In the genomic region with DNA sequence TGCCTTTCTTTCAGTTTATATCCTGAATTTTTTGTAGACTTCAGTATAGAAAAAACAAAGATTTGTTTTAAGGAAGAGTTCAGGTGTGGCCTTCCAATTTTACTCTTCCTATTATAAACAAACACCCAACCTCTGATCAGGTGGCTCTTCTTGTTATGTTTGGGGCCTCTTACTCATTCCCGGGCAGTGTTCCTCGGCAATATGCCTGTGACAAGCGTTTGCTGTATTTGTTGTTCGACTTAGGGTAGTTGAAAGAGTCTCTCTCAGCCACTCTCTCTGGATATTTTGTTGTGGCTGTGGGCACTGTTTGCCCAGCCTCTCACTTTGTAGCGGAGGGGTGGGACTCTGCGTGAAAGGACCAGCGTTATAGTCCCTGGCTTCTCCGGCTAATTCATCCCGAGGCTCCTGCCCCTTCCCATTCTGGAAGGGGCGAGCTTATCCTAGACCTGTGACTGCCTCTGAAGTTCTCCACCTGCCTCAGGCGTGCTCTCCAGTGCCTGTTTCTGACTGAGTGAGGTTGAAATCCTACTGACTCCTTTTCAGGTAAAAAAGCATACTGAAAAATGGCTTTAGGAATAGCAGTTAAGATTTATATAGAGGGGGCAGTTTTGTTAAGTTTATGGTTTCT, we compare ENCODE assay signal across 25 cellular contexts.
DNase-seq lines count a peak whose midpoint lies in the region; ATAC-seq, FAIRE-seq and TF ChIP-seq lines count a peak whose summit lies in the region.
"Had no signal": no experiment of that assay in that cellular context is flagged by ENCODE, and none has a peak within 500 bp of the region (broad histone marks: within the 10 kb centered on the region; RNA-seq: fewer than 3 reads in every experiment).

No MANE protein-coding gene starts in this region.

- intact Hi-C loops in Right ventricle myocardium inferior (cut with DNase I), result no loop called here
- intact Hi-C loops in cardiac septum (cut with DNase I), result loop anchor here (5.0 kb wide), 1 partner anchor 99 kb away; the partner anchor contains the start of gene PLCB4
- intact Hi-C loops in kidney (cut with DNase I), result no loop called here

- H3K4me1 ChIP-seq in kidney (ENCODE audit: control insufficient read depth in 1 of 2, insufficient read depth in 1 of 2, low read depth in 1 of 2, low read length in 2 of 2), result peaks cover 0 to 1% of the 10 kb centered on the region in 2 donors
- H3K4me1 ChIP-seq: uterus had no signal

- no peaks in the 10 kb centered on the region for H3K9me3 ChIP-seq in kidney (ENCODE audit: control insufficient read depth in 1 of 2, low read length in 2 of 2)
- H3K9me3 ChIP-seq: uterus had no signal

- no peak for FAIRE-seq in bronchial epithelial cell (lab: Jason Lieb, UNC)
- FAIRE-seq in kidney (lab: Jason Lieb, UNC), result no peak

- H3K9me3 Mint-ChIP-seq in type B pancreatic cell, result no peaks in the 10 kb centered on the region
- H3K9me3 Mint-ChIP-seq: activated CD8-positive, alpha-beta T cell treated with anti-CD3 and anti-CD28 coated beads for 36 hours; activated naive CD8-positive, alpha-beta T cell treated with anti-CD3 and anti-CD28 coated beads, Interleukin-2, amount 50 U/mL, for 24 hours; CD8-positive, alpha-beta T cell had no signal

- no peak overlapping the region for H3K9ac ChIP-seq in kidney (ENCODE audit: low read length in 2 of 2)

- peak overlapping the region; percentile 13 for H3K4me3 Mint-ChIP-seq in type B pancreatic cell
- H3K4me3 Mint-ChIP-seq: activated CD8-positive, alpha-beta T cell treated with anti-CD3 and anti-CD28 coated beads for 36 hours; activated naive CD8-positive, alpha-beta T cell treated with anti-CD3 and anti-CD28 coated beads, Interleukin-2, amount 50 U/mL, for 24 hours; CD8-positive, alpha-beta T cell; naive thymus-derived CD4-positive, alpha-beta T cell had no signal

- no peaks in the 10 kb centered on the region for H3K27me3 Mint-ChIP-seq in type B pancreatic cell
- H3K27me3 Mint-ChIP-seq: activated CD8-positive, alpha-beta T cell treated with anti-CD3 and anti-CD28 coated beads for 36 hours; activated naive CD8-positive, alpha-beta T cell treated with anti-CD3 and anti-CD28 coated beads, Interleukin-2, amount 50 U/mL, for 24 hours; naive thymus-derived CD4-positive, alpha-beta T cell had no signal

- H3K27ac Mint-ChIP-seq in type B pancreatic cell, result peak overlapping the region; percentile 39
- H3K27ac Mint-ChIP-seq: activated CD8-positive, alpha-beta T cell treated with anti-CD3 and anti-CD28 coated beads for 36 hours; activated naive CD8-positive, alpha-beta T cell treated with anti-CD3 and anti-CD28 coated beads, Interleukin-2, amount 50 U/mL, for 24 hours; CD8-positive, alpha-beta T cell; naive thymus-derived CD4-positive, alpha-beta T cell had no signal

- TF ChIP-seq CTCF in bronchial epithelial cell (IDR thresholded peaks at IDR 0.05; ENCODE audit: insufficient read depth, low read length, severe bottlenecking) (no peak), kidney (IDR thresholded peaks at IDR 0.05; ENCODE audit: borderline replicate concordance, extremely low read depth, insufficient read depth) (no peak), type B pancreatic cell (conservative IDR thresholded peaks at IDR 0.05) (no peak)

- H3K4me3 ChIP-seq in bronchial epithelial cell (ENCODE audit: low read depth, low read length) (no peak overlapping the region), kidney (ENCODE audit: low read length in 2 of 2) (no peak overlapping the region)
- H3K4me3 ChIP-seq: cardiac muscle cell, uterus had no signal

- ATAC-seq in Right ventricle myocardium inferior (peak; percentile 50), GM19467 (IDR thresholded peaks at IDR 0.05; ENCODE audit: unreplicated experiment) (no peak), HG03108 (IDR thresholded peaks at IDR 0.05; ENCODE audit: unreplicated experiment) (no peak), HG02623 (IDR thresholded peaks at IDR 0.05; ENCODE audit: unreplicated experiment) (no peak)
- ATAC-seq: activated CD8-positive, alpha-beta T cell treated with anti-CD3 and anti-CD28 coated beads for 36 hours; activated naive CD8-positive, alpha-beta T cell treated with anti-CD3 and anti-CD28 coated beads, Interleukin-2, amount 50 U/mL, for 24 hours; CD8-positive, alpha-beta T cell; left lobe of liver; naive thymus-derived CD4-positive, alpha-beta T cell; PC-3 had no signal

- peaks cover 7% of the 10 kb centered on the region for H3K4me1 Mint-ChIP-seq in type B pancreatic cell (ENCODE audit: unreplicated experiment)
- H3K4me1 Mint-ChIP-seq: activated naive CD8-positive, alpha-beta T cell treated with anti-CD3 and anti-CD28 coated beads, Interleukin-2, amount 50 U/mL, for 24 hours; naive thymus-derived CD4-positive, alpha-beta T cell had no signal

- no peak overlapping the region for H3K27ac ChIP-seq in kidney (ENCODE audit: low read depth in 2 of 2, low read length in 2 of 2)
- H3K27ac ChIP-seq: cardiac muscle cell, HL-60, uterus had no signal

- H3K36me3 ChIP-seq in bronchial epithelial cell (ENCODE audit: control insufficient read depth, insufficient read depth, low read length) (no peaks in the 10 kb centered on the region), kidney (ENCODE audit: control insufficient read depth in 1 of 2, insufficient read depth in 2 of 2, low read length in 2 of 2) (no peaks in the 10 kb centered on the region)
- H3K36me3 ChIP-seq: cardiac muscle cell, uterus had no signal

- no peaks in the 10 kb centered on the region for H3K27me3 ChIP-seq in bronchial epithelial cell (ENCODE audit: control insufficient read depth, insufficient read depth, low read length)
- H3K27me3 ChIP-seq: cardiac muscle cell, uterus had no signal

- H3K36me3 Mint-ChIP-seq in type B pancreatic cell, result no peaks in the 10 kb centered on the region
- H3K36me3 Mint-ChIP-seq: CD8-positive, alpha-beta T cell; naive thymus-derived CD4-positive, alpha-beta T cell had no signal

- DNase-seq in Right ventricle myocardium inferior (ENCODE audit: missing footprints) (no peak), cardiac septum (ENCODE audit: low spot score) (no peak), bronchial epithelial cell (ENCODE audit: low read depth) (peak; percentile 9), kidney (peak; percentile 37), type B pancreatic cell (ENCODE audit: extremely low spot score, unreplicated experiment) (no peak)
- DNase-seq: ACHN; activated CD8-positive, alpha-beta T cell treated with anti-CD3 and anti-CD28 coated beads for 36 hours; activated naive CD8-positive, alpha-beta T cell treated with anti-CD3 and anti-CD28 coated beads, Interleukin-2, amount 50 U/mL, for 24 hours; CD8-positive, alpha-beta T cell; DND-41; effector memory CD4-positive, alpha-beta T cell; naive thymus-derived CD4-positive, alpha-beta T cell; NCI-H1417 treated with DMSO at 0.1 percent for 48 hours; NCI-H526 treated with DMSO at 0.1 percent for 48 hours; PC-3; stimulated activated CD4-positive, alpha-beta T cell treated with anti-CD3 and anti-CD28 coated beads, Interleukin-15, amount 100 ng/mL, for 24 hours; stimulated activated naive CD4-positive, alpha-beta T cell treated with Interleukin-2 at 50 U/mL for 16 hours; SW 1271; uterus had no signal

Comparison
In these comparisons a context has a peak if more than half of its experiments do, and no peak if none do; other contexts are left out.
1. DNase-seq: peak in bronchial epithelial cell (single experiment) and kidney (single experiment); none in Right ventricle myocardium inferior (single experiment), cardiac septum (single experiment) and type B pancreatic cell (single experiment).